In the genomic region with DNA sequence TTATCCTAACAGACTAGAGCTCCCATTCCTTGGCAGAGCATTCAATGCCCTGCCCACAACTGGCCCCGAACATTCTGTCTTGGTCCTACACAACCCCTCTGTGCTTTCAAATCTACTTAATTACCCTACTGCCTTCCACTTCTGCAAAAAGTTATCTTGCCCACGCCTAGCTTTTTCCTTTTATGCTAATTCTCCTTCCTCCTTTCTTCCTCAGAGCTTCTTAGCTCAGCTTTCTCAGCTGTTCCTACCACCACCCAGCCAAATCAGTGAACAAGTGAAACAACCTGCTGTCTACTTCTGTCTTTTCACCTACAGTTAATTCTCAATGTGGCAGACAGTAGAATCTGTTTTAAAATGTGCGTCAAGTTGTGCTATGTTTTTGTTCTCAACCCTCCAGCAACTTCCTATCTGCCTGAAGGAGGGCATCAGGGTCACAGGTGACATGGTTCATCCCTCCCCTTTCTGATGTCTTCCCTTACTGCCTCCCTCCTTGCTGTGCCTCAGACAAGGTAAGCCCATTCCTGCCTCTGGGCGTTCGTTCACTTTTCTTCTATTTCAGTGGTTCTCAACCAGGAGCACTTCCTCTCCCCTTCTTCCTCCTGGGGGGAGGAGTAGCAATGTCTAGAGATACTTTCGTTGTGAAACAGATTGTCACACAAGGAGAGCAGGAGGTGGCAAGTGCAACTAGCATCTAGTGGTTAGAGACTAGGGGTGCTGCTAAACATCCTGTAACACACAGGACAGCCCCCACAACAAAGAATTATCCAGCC, we compare ENCODE assay signal across 1 cellular context.
TF ChIP-seq lines count a peak whose summit lies in the region.

No MANE protein-coding gene starts in this region.

TF ChIP-seq in WTC11, 78 proteins besides CTCF, POLR2A, EP300 and RAD21 (continued from another document):
- no peak for TF ChIP-seq FOXK1 (CRISPR knock-in tag; IDR thresholded peaks at IDR 0.05)
- no peak for TF ChIP-seq NFYB (CRISPR knock-in tag; conservative IDR thresholded peaks at IDR 0.05; ENCODE audit: low read depth)
- no peak for TF ChIP-seq ZNF512 (CRISPR knock-in tag; IDR thresholded peaks at IDR 0.05; ENCODE audit: borderline replicate concordance)
- TF ChIP-seq AR (CRISPR knock-in tag; IDR thresholded peaks at IDR 0.05) = no peak
